Comparison of ENCODE assay signal across 16 cellular contexts in genomic region chr20:49692941-49693340, GRCh38. TPM values are rescaled to one million over a fixed set of nuclear protein-coding genes. Genes with fewer than 3 reads are reported as not detected.
A peak's percentile ranks its signal among the peaks of the same experiment; 100 is the strongest.
DNase-seq lines count a peak whose midpoint lies in the region; ATAC-seq and TF ChIP-seq lines count a peak whose summit lies in the region.
"Had no signal": no experiment of that assay in that cellular context is flagged by ENCODE, and none has a peak within 500 bp of the region (broad histone marks: within the 10 kb centered on the region; RNA-seq: fewer than 3 reads in every experiment).

No MANE protein-coding gene starts in this region.

- H3K9me2 ChIP-seq in HCT116 (ENCODE audit: insufficient read depth), result no peaks in the 10 kb centered on the region
- H3K9me2 ChIP-seq in OCI-LY1 (ENCODE audit: low read depth, low read length), result no peaks in the 10 kb centered on the region
- no peaks in the 10 kb centered on the region for H3K9me2 ChIP-seq in Karpas-422 (replicated peaks; ENCODE audit: insufficient read depth, low read length)

- no peak for ATAC-seq in HCT116
- ATAC-seq in gastrocnemius medialis, result no peak

- no peak overlapping the region for H3K27ac ChIP-seq in HCT116 (ENCODE audit: low read depth, low read length)
- H3K27ac ChIP-seq in OCI-LY1 (ENCODE audit: low read depth, low read length, poor library complexity, severe bottlenecking), result peak overlapping the region; percentile 87
- peak overlapping the region in 3 of 4 donors; percentile 79 to 91 (median 85) for H3K27ac ChIP-seq in gastrocnemius medialis
- H3K27ac ChIP-seq in Karpas-422 (ENCODE audit: low read length), result no peak overlapping the region
- H3K27ac ChIP-seq: SJCRH30 had no signal

- TF ChIP-seq POLR2A in HCT116 (IDR thresholded peaks at IDR 0.05; ENCODE audit: borderline replicate concordance, extremely low read depth, insufficient read depth, insufficient read length) (no peak), gastrocnemius medialis (IDR thresholded peaks at IDR 0.05) (no peak)

- TF ChIP-seq CTCF in HCT116 (IDR thresholded peaks at IDR 0.05 in 2 of 3, conservative IDR thresholded peaks at IDR 0.05 in 1 of 3; ENCODE audit: borderline replicate concordance in 1 of 3, insufficient read depth in 1 of 3, low read depth in 2 of 3, low read length in 2 of 3) (no peak), OCI-LY1 (IDR thresholded peaks at IDR 0.05; ENCODE audit: low read length) (no peak), endothelial cell (IDR thresholded peaks at IDR 0.05; ENCODE audit: unreplicated experiment) (no peak), gastrocnemius medialis (IDR thresholded peaks at IDR 0.05 in 4 of 5, conservative IDR thresholded peaks at IDR 0.05 in 1 of 5) (no peak)

- H3K27me3 ChIP-seq in HCT116 (ENCODE audit: insufficient read depth, low read length) (no peaks in the 10 kb centered on the region), OCI-LY1 (ENCODE audit: insufficient read depth, low read length) (no peaks in the 10 kb centered on the region), gastrocnemius medialis (no peaks in the 10 kb centered on the region), Karpas-422 (ENCODE audit: low read length) (no peaks in the 10 kb centered on the region)
- H3K27me3 ChIP-seq: SJCRH30 had no signal

- POLR2A ChIA-PET in HCT116 (lab: Charles Lee), result interaction anchor here (0.9 to 1.5 kb wide), 4 partner anchors 9 to 21 kb away, joined by 3 to 5 read pairs (median 4); partner anchors contain the start of gene B4GALT5

- H3K4me1 Mint-ChIP-seq in endothelial cell (ENCODE audit: unreplicated experiment), result peaks cover 76% of the 10 kb centered on the region

- RAD21 ChIA-PET in HCT116 (lab: Charles Lee; ENCODE audit: low non-redundant PET in 1 of 2, low total read pairs in 2 of 2, uncharacterized antibody in 2 of 2, unreplicated experiment in 2 of 2), result interaction anchor here in 1 of 2 experiments (0.6 kb wide), 1 partner anchor 195 kb away, joined by 3 read pairs; no protein-coding TSS in a partner anchor

- no peak for TF ChIP-seq RAD21 in HCT116 (IDR thresholded peaks at IDR 0.05; ENCODE audit: low read depth)

- H4K20me1 ChIP-seq in HCT116 (ENCODE audit: insufficient read depth), result peaks cover 25% of the 10 kb centered on the region; the same call in 1 of the 2 replicates
- H4K20me1 ChIP-seq in OCI-LY1 (ENCODE audit: insufficient read depth, low read length), result no peaks in the 10 kb centered on the region
- peaks cover 38% of the 10 kb centered on the region for H4K20me1 ChIP-seq in Karpas-422 (ENCODE audit: insufficient read depth, low read depth, low read length)

- H3K27ac Mint-ChIP-seq in endothelial cell (ENCODE audit: unreplicated experiment), result peak overlapping the region; percentile 95
- H3K27ac Mint-ChIP-seq: B cell; CD4-positive, alpha-beta T cell had no signal

- in situ Hi-C loops in gastrocnemius medialis (cut with MboI; ENCODE audit: low sequenced_read_pairs in 4 of 4), result no loop called here

- CTCF ChIA-PET in HCT116 (lab: Charles Lee), result interaction anchor here (1.3 kb wide), 1 partner anchor 14 kb away, joined by 5 read pairs; no protein-coding TSS in a partner anchor

- 0 out of 2 replicates have a peak, but pooled peaks cover 4% of the 10 kb centered on the region for H3F3A ChIP-seq in OCI-LY1 (ENCODE audit: insufficient read depth, low read length)

- no peak for DNase-seq in HCT116 (ENCODE audit: low read depth, low spot score)
- no peak for DNase-seq in endothelial cell (ENCODE audit: low spot score)
- DNase-seq in gastrocnemius medialis, result no peak
- DNase-seq in ecto neural progenitor cell (ENCODE audit: low spot score), result no peak
- no peak for DNase-seq in Karpas-422
- no peak for DNase-seq in mucosa of gallbladder (ENCODE audit: low spot score)
- DNase-seq: CD4-positive, alpha-beta T cell; DMS79; KG1; NCI-H1092 treated with DMSO at 0.1 percent for 48 hours; NCI-H345; OCI-M1; SJCRH30 had no signal

- H2AFZ ChIP-seq in HCT116 (ENCODE audit: low read depth, low read length, poor library complexity, severe bottlenecking) (no peak overlapping the region), OCI-LY1 (ENCODE audit: low read length) (no peak overlapping the region), Karpas-422 (ENCODE audit: low read length) (no peak overlapping the region)

- no peaks in the 10 kb centered on the region for H3K9me3 Mint-ChIP-seq in endothelial cell (ENCODE audit: unreplicated experiment)
- H3K9me3 Mint-ChIP-seq: CD4-positive, alpha-beta T cell had no signal

- H3K9me3 ChIP-seq in HCT116 (ENCODE audit: control insufficient read depth in 1 of 2, insufficient read depth in 1 of 2, low read depth in 1 of 2, low read length in 2 of 2) (no peaks in the 10 kb centered on the region), OCI-LY1 (ENCODE audit: low read length) (no peaks in the 10 kb centered on the region), gastrocnemius medialis (no peaks in the 10 kb centered on the region), Karpas-422 (ENCODE audit: low read length) (no peaks in the 10 kb centered on the region)
- H3K9me3 ChIP-seq: HAP-1, SJCRH30 had no signal

- H3K36me3 ChIP-seq in HCT116 (ENCODE audit: control insufficient read depth in 1 of 2, insufficient read depth in 2 of 2, low read length in 2 of 2) (no peaks in the 10 kb centered on the region), OCI-LY1 (ENCODE audit: insufficient read depth, low read length) (no peaks in the 10 kb centered on the region; the same call in 1 of the 2 replicates), gastrocnemius medialis (no peaks in the 10 kb centered on the region), Karpas-422 (ENCODE audit: insufficient read depth, low read length) (no peaks in the 10 kb centered on the region)
- H3K36me3 ChIP-seq: HAP-1 had no signal

- H3K4me1 ChIP-seq in HCT116 (ENCODE audit: control insufficient read depth in 1 of 2, insufficient read depth in 2 of 2, low read length in 2 of 2), result peaks cover 96 to 98% of the 10 kb centered on the region in 2 experiments
- H3K4me1 ChIP-seq in OCI-LY1 (ENCODE audit: insufficient read depth, low read length, severe bottlenecking), result peaks cover 100% of the 10 kb centered on the region
- H3K4me1 ChIP-seq in gastrocnemius medialis, result peaks cover 86 to 91% of the 10 kb centered on the region in 2 donors
- H3K4me1 ChIP-seq in Karpas-422 (ENCODE audit: low read length), result peaks cover 14% of the 10 kb centered on the region
- H3K4me1 ChIP-seq: SJCRH30 had no signal

- H3K4me3 ChIP-seq in HCT116 (replicated peaks in 1 of 2; ENCODE audit: low read depth in 1 of 2, low read length in 2 of 2), result no peak overlapping the region
- H3K4me3 ChIP-seq in OCI-LY1 (ENCODE audit: low read depth, low read length, poor library complexity, severe bottlenecking), result peak overlapping the region; percentile 12
- H3K4me3 ChIP-seq in gastrocnemius medialis, result no peak overlapping the region
- H3K4me3 ChIP-seq in Karpas-422 (ENCODE audit: low read length), result no peak overlapping the region
- H3K4me3 ChIP-seq: HAP-1, SJCRH30 had no signal

- H3K27me3 Mint-ChIP-seq in endothelial cell (ENCODE audit: unreplicated experiment), result peaks cover 8% of the 10 kb centered on the region
- H3K27me3 Mint-ChIP-seq: B cell; CD4-positive, alpha-beta T cell had no signal

- no TSS peak for BruUV-seq in HCT116 (replicated peaks; lab: Mats Ljungman, UMichigan)

- H3K9ac ChIP-seq in HCT116 (ENCODE audit: low read length) (no peak overlapping the region), OCI-LY1 (ENCODE audit: low read length) (peak overlapping the region; percentile 12; the same call in 1 of the 2 replicates), Karpas-422 (ENCODE audit: low read length) (no peak overlapping the region)

- peaks cover 100% of the 10 kb centered on the region for H3K79me2 ChIP-seq in HCT116 (ENCODE audit: insufficient read depth, low read length)
- peaks cover 99% of the 10 kb centered on the region for H3K79me2 ChIP-seq in OCI-LY1 (ENCODE audit: insufficient read depth, low read length)
- H3K79me2 ChIP-seq in Karpas-422 (ENCODE audit: low read length), result no peaks in the 10 kb centered on the region

- H3K4me2 ChIP-seq in HCT116 (ENCODE audit: low read length) (peak overlapping the region; percentile 42; the same call in 1 of the 2 replicates), OCI-LY1 (ENCODE audit: low read length) (peak overlapping the region; percentile 55; the same call in 1 of the 2 replicates), Karpas-422 (ENCODE audit: low read depth, low read length, poor library complexity, severe bottlenecking) (no peak overlapping the region)

- intact Hi-C loops in HCT116 (cut with micrococcal nuclease), result no loop called here
- intact Hi-C loops in gastrocnemius medialis (cut with DNase I; ENCODE audit: low total_unique reads), result no loop called here

- no peak overlapping the region for H3K4me3 Mint-ChIP-seq in endothelial cell (ENCODE audit: unreplicated experiment)
- H3K4me3 Mint-ChIP-seq: B cell; CD4-positive, alpha-beta T cell had no signal

- H3K36me3 Mint-ChIP-seq in endothelial cell (ENCODE audit: low read depth, unreplicated experiment), result no peaks in the 10 kb centered on the region

TF ChIP-seq in HCT116, 20 proteins besides CTCF, POLR2A, EP300 and RAD21:
- TF ChIP-seq ELF1 (IDR thresholded peaks at IDR 0.05; ENCODE audit: borderline replicate concordance, low read depth) (no peak), POLR2AphosphoS5 (IDR thresholded peaks at IDR 0.05; ENCODE audit: low read depth, low read length) (no peak), CEBPB (IDR thresholded peaks at IDR 0.05; ENCODE audit: low read depth) (no peak), ATF3 (IDR thresholded peaks at IDR 0.05) (no peak), MAX (IDR thresholded peaks at IDR 0.05) (no peak), YY1 (IDR thresholded peaks at IDR 0.05; ENCODE audit: extremely low read depth, insufficient replicate concordance, low read depth, low read length) (no peak), CBX3 (IDR thresholded peaks at IDR 0.05; ENCODE audit: low read depth) (no peak), FOSL1 (IDR thresholded peaks at IDR 0.05; ENCODE audit: low read depth) (no peak)

RNA-seq across cellular contexts. Expression of gene B4GALT5, which starts 20.7 kb away (rescaled TPM):
- total RNA-seq in HCT116 (2021; ENCODE audit: unreplicated experiment) (92.5 TPM), endothelial cell (ENCODE audit: unreplicated experiment) (115 TPM), gastrocnemius medialis (10 to 100 TPM; 27.6 to 75.2 (median 56.4) TPM), mucosa of gallbladder (62.2 TPM)
- 39.5 and 44.4 TPM in 2 replicates for polyA plus RNA-seq in HCT116 (2012)
- 2.6 and 3.7 TPM in 2 replicates for total RNA-seq in Karpas-422 (2014; rRNA removed; shearing (Covaris generic); ENCODE audit: low replicate concordance)

Comparison
In these comparisons a context has a peak if more than half of its experiments do, and no peak if none do; other contexts are left out.
1. H3K27ac ChIP-seq: peak in OCI-LY1 (single experiment) and gastrocnemius medialis (3 of 4); none in HCT116 (single experiment) and Karpas-422 (single experiment).